Comparison of ENCODE assay signal across 8 cellular contexts in the genomic region with DNA sequence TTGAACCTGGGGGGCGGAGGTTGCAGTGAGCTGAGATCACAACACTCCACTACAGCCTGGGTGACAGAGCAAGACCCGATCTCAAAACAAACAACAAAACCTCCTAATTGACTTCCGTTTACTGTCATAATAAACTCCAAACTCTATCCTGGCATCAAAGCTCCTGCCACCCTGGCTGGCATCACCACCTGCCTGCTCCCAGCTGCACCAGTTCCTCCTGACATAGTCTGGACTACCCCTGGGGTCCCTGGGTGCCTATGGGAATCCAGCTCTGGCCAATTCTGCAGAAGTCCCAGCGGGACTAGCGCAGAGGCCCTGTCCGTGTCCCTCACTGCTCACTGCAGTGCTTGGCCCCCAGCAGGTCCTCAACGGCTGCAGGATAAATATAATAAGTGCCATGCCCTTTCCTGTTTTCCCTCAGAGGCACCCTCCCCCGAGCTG. TPM values are rescaled to one million over a fixed set of nuclear protein-coding genes. Genes with fewer than 3 reads are reported as not detected.
DNase-seq lines count a peak whose midpoint lies in the region; ATAC-seq and TF ChIP-seq lines count a peak whose summit lies in the region.

No MANE protein-coding gene starts in this region.

- no peak for TF ChIP-seq CTCF in WTC11 (IDR thresholded peaks at IDR 0.05)
- no peak for TF ChIP-seq CTCF in suprapubic skin (IDR thresholded peaks at IDR 0.05)

- DNase-seq in activated CD4-positive, alpha-beta T cell treated with anti-CD3 and anti-CD28 coated beads, Interleukin-2, amount 10 ng/mL, durations not matched to agents 7 days and 5 days = no peak
- DNase-seq in activated CD4-positive, alpha-beta T cell treated with anti-CD3 and anti-CD28 coated beads for 48 hours = no peak
- DNase-seq in WTC11 (ENCODE audit: low spot score) (no peak), suprapubic skin (ENCODE audit: low spot score in 2 of 2) (peak in 1 of 2 donors; percentile 60), HPDE6-E6E7 (ENCODE audit: extremely low spot score) (no peak), LoVo (ENCODE audit: low spot score) (no peak)
- DNase-seq in stimulated activated CD4-positive, alpha-beta T cell treated with anti-CD3 and anti-CD28 coated beads, Interleukin-12 subunit alpha, Interleukin-12 subunit beta, amount 100 ng/mL, for 4 hours = no peak

- TF ChIP-seq POLR2A in suprapubic skin (IDR thresholded peaks at IDR 0.05) = no peak

- H3K27ac ChIP-seq in iPS-18a (ENCODE audit: low read length) = no peak overlapping the region
- no peak overlapping the region for H3K27ac ChIP-seq in suprapubic skin

- peaks cover 3% of the 10 kb centered on the region for H3K36me3 Mint-ChIP-seq in activated CD4-positive, alpha-beta T cell treated with anti-CD3 and anti-CD28 coated beads, Interleukin-2, amount 10 ng/mL, durations not matched to agents 7 days and 5 days (ENCODE audit: low read depth)
- H3K36me3 Mint-ChIP-seq in WTC11 = peaks cover 3% of the 10 kb centered on the region; the same call in 1 of the 2 replicates

- H3K9me3 ChIP-seq in iPS-18a (ENCODE audit: control insufficient read depth, low read depth, low read length) (no peaks in the 10 kb centered on the region), suprapubic skin (no peaks in the 10 kb centered on the region)

- H3K4me1 Mint-ChIP-seq in activated CD4-positive, alpha-beta T cell treated with anti-CD3 and anti-CD28 coated beads, Interleukin-2, amount 10 ng/mL, durations not matched to agents 7 days and 5 days = peaks cover 22% of the 10 kb centered on the region
- H3K4me1 Mint-ChIP-seq in WTC11 = peaks cover 10% of the 10 kb centered on the region

- H3K4me3 Mint-ChIP-seq in activated CD4-positive, alpha-beta T cell treated with anti-CD3 and anti-CD28 coated beads, Interleukin-2, amount 10 ng/mL, durations not matched to agents 7 days and 5 days = peak overlapping the region; percentile 94
- peak overlapping the region; percentile 91 for H3K4me3 Mint-ChIP-seq in WTC11

- WGBS in suprapubic skin = 23% methylated on average over 7 of the region's 8 CpGs

- CTCF ChIA-PET in activated CD4-positive, alpha-beta T cell treated with anti-CD3 and anti-CD28 coated beads, Interleukin-2, amount 10 ng/mL, durations not matched to agents 7 days and 5 days (lab: Charles Lee) = interaction anchor here (1.0 to 2.4 kb wide), 8 partner anchors 10 to 359 kb away, joined by 3 to 6 read pairs (median 4); no protein-coding TSS in a partner anchor
- CTCF ChIA-PET in WTC11 (lab: Charles Lee) = interaction anchor here (1.3 to 3.6 kb wide), 7 partner anchors 10 to 94 kb away, joined by 3 to 27 read pairs (median 17); no protein-coding TSS in a partner anchor

- H3K36me3 ChIP-seq in iPS-18a (ENCODE audit: control insufficient read depth, low read depth, low read length) (peaks cover 7% of the 10 kb centered on the region), suprapubic skin (peaks cover 13% of the 10 kb centered on the region)

- peak; percentile 4; the same call in 1 of the 2 replicates for ATAC-seq in WTC11

- POLR2A ChIA-PET in activated CD4-positive, alpha-beta T cell treated with anti-CD3 and anti-CD28 coated beads, Interleukin-2, amount 10 ng/mL, durations not matched to agents 7 days and 5 days (lab: Charles Lee) = no interaction called here
- POLR2A ChIA-PET in WTC11 (lab: Charles Lee) = interaction anchor here (0.9 to 1.4 kb wide), 2 partner anchors 86 to 163 kb away, joined by 4 to 5 read pairs; partner anchors contain the start of gene BRICD5

- H3K4me3 ChIP-seq in iPS-18a (ENCODE audit: low read length) (peak overlapping the region; percentile 91), suprapubic skin (peak overlapping the region; percentile 75)

- peak overlapping the region; percentile 84 for H3K27ac Mint-ChIP-seq in activated CD4-positive, alpha-beta T cell treated with anti-CD3 and anti-CD28 coated beads, Interleukin-2, amount 10 ng/mL, durations not matched to agents 7 days and 5 days
- peak overlapping the region; percentile 54 for H3K27ac Mint-ChIP-seq in WTC11

- H3K27me3 ChIP-seq in iPS-18a (ENCODE audit: control insufficient read depth, insufficient read depth, low read length) = no peaks in the 10 kb centered on the region
- no peaks in the 10 kb centered on the region for H3K27me3 ChIP-seq in suprapubic skin

- no peak for TF ChIP-seq EP300 in suprapubic skin (IDR thresholded peaks at IDR 0.05)

- H3K4me1 ChIP-seq in iPS-18a (ENCODE audit: control insufficient read depth, low read depth, low read length) (no peaks in the 10 kb centered on the region), suprapubic skin (peaks cover 50% of the 10 kb centered on the region)

- H3K27me3 Mint-ChIP-seq in activated CD4-positive, alpha-beta T cell treated with anti-CD3 and anti-CD28 coated beads, Interleukin-2, amount 10 ng/mL, durations not matched to agents 7 days and 5 days = no peaks in the 10 kb centered on the region
- no peaks in the 10 kb centered on the region for H3K27me3 Mint-ChIP-seq in WTC11 (ENCODE audit: low read depth)

- no peaks in the 10 kb centered on the region for H3K9me3 Mint-ChIP-seq in activated CD4-positive, alpha-beta T cell treated with anti-CD3 and anti-CD28 coated beads, Interleukin-2, amount 10 ng/mL, durations not matched to agents 7 days and 5 days
- no peaks in the 10 kb centered on the region for H3K9me3 Mint-ChIP-seq in WTC11

- peak overlapping the region; percentile 50 for H3K9ac ChIP-seq in iPS-18a (ENCODE audit: low read length)

TF ChIP-seq in WTC11, 78 proteins besides CTCF, POLR2A, EP300 and RAD21:
- TF ChIP-seq, protein P1, sequence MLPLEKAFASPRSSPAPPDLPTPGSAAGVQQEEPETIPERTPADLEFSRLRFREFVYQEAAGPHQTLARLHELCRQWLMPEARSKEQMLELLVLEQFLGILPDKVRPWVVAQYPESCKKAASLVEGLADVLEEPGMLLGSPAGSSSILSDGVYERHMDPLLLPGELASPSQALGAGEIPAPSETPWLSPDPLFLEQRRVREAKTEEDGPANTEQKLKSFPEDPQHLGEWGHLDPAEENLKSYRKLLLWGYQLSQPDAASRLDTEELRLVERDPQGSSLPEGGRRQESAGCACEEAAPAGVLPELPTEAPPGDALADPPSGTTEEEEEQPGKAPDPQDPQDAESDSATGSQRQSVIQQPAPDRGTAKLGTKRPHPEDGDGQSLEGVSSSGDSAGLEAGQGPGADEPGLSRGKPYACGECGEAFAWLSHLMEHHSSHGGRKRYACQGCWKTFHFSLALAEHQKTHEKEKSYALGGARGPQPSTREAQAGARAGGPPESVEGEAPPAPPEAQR (CRISPR knock-in tag; IDR thresholded peaks at IDR 0.05) = no peak
- TF ChIP-seq ZNF423 (CRISPR knock-in tag; IDR thresholded peaks at IDR 0.05) (no peak), HMGA2 (CRISPR knock-in tag; IDR thresholded peaks at IDR 0.05) (no peak), ZNF671 (CRISPR knock-in tag; IDR thresholded peaks at IDR 0.05) (no peak), FOXK1 (CRISPR knock-in tag; IDR thresholded peaks at IDR 0.05) (no peak), E2F4 (CRISPR knock-in tag; IDR thresholded peaks at IDR 0.05; ENCODE audit: borderline replicate concordance, low read depth) (no peak), NFE2L1 (CRISPR knock-in tag; IDR thresholded peaks at IDR 0.05) (no peak), SOX15 (CRISPR knock-in tag; IDR thresholded peaks at IDR 0.05) (no peak), PRRX2 (CRISPR knock-in tag; IDR thresholded peaks at IDR 0.05) (no peak), CREM (CRISPR knock-in tag; IDR thresholded peaks at IDR 0.05) (no peak)

RNA-seq across cellular contexts. Expression of gene NTHL1, which starts 0.7 kb away (rescaled TPM):
- total RNA-seq in activated CD4-positive, alpha-beta T cell treated with anti-CD3 and anti-CD28 coated beads, Interleukin-2, amount 10 ng/mL, durations not matched to agents 7 days and 5 days = 10 to 100 TPM; 23.8 to 34.4 TPM
- total RNA-seq in WTC11 (2021) (90.5 to 93.4 TPM (median 93.3 TPM) in 3 replicates), suprapubic skin (10 to 100 TPM; 15.9 to 40.5 (median 20.9) TPM)

RNA-seq across cellular contexts. Expression of gene TSC2, which starts 0.9 kb away (rescaled TPM):
- total RNA-seq in activated CD4-positive, alpha-beta T cell treated with anti-CD3 and anti-CD28 coated beads, Interleukin-2, amount 10 ng/mL, durations not matched to agents 7 days and 5 days = 100 to 1,000 TPM; 112 to 115 TPM
- total RNA-seq in WTC11 (2021) (103 to 134 TPM (median 117 TPM) in 3 replicates), suprapubic skin (100 to 1,000 TPM; 103 to 193 (median 143) TPM)

RNA-seq across cellular contexts. Expression of gene NHERF2, which starts 20.2 kb away (rescaled TPM):
- total RNA-seq in activated CD4-positive, alpha-beta T cell treated with anti-CD3 and anti-CD28 coated beads, Interleukin-2, amount 10 ng/mL, durations not matched to agents 7 days and 5 days = 1 to 10 TPM; 1.1 to 1.4 TPM
- total RNA-seq in WTC11 (2021) = 23.3 to 31.1 TPM (median 28.0 TPM) in 3 replicates
- total RNA-seq in suprapubic skin = 10 to 100 TPM; 13.8 to 36.5 (median 21.8) TPM

RNA-seq across cellular contexts. Expression of gene NPW, which starts 27.3 kb away (rescaled TPM):
- under 1 TPM; 0.42 to 0.69 TPM for total RNA-seq in activated CD4-positive, alpha-beta T cell treated with anti-CD3 and anti-CD28 coated beads, Interleukin-2, amount 10 ng/mL, durations not matched to agents 7 days and 5 days
- total RNA-seq in WTC11 (2021) (15.2 to 28.6 TPM (median 22.0 TPM) in 3 replicates), suprapubic skin (1 to 10 TPM in 2 of 4 donors, under 1 TPM in 1, not detected in 1; 0.65 to 5.6 (median 3.0) TPM)

RNA-seq across cellular contexts. Expression of gene ZNF598, which starts 37.3 kb away (rescaled TPM):
- total RNA-seq in activated CD4-positive, alpha-beta T cell treated with anti-CD3 and anti-CD28 coated beads, Interleukin-2, amount 10 ng/mL, durations not matched to agents 7 days and 5 days = 10 to 100 TPM; 56.3 to 56.5 TPM
- 53.9 to 66.4 TPM (median 55.5 TPM) in 3 replicates for total RNA-seq in WTC11 (2021)
- 100 to 1,000 TPM in 1 of 4 donors, 10 to 100 TPM in 3; 69.4 to 103 (median 84.0) TPM for total RNA-seq in suprapubic skin
